ENCODE assay signal across 16 cellular contexts in the genomic region with DNA sequence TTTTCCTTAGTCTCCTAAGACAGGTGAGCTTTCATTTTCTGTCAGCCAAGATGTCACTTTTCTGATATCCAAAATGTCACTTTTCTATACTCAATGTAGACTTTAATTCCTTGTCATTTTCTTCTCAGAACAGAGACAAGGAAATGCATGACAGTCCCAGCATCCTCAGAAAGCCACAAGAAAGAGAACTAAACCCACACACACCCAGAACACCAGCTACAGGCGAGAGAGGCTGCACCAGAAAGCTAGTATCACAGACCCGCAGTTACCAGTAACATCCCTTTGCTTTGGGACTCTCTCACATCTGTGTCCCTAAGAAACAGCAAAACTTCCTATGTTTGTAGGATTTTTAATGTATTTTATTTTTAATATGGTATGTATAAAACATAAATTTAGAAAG. TPM values are rescaled to one million over a fixed set of nuclear protein-coding genes. Genes with fewer than 3 reads are reported as not detected.
DNase-seq lines count a peak whose midpoint lies in the region; ATAC-seq, FAIRE-seq and TF ChIP-seq lines count a peak whose summit lies in the region.
"Had no signal": no experiment of that assay in that cellular context is flagged by ENCODE, and none has a peak within 500 bp of the region (broad histone marks: within the 10 kb centered on the region; RNA-seq: fewer than 3 reads in every experiment).

No MANE protein-coding gene starts in this region.

- peak overlapping the region; percentile 12 for H3K27ac ChIP-seq in CD8-positive, alpha-beta memory T cell (ENCODE audit: low read depth, low read length)
- no peak overlapping the region for H3K27ac ChIP-seq in small intestine (ENCODE audit: low read depth in 1 of 2, low read length in 1 of 2)
- H3K27ac ChIP-seq in body of pancreas: no peak overlapping the region
- no peak overlapping the region for H3K27ac ChIP-seq in MM.1S (ENCODE audit: low read length)
- H3K27ac ChIP-seq: pancreas, PC-9 had no signal

- no peaks in the 10 kb centered on the region for H3F3A ChIP-seq in MM.1S (ENCODE audit: insufficient read depth, low read length)

- peak overlapping the region; percentile 47 for H3K4me3 ChIP-seq in CD8-positive, alpha-beta memory T cell (ENCODE audit: low read length)
- H3K4me3 ChIP-seq in small intestine (ENCODE audit: low read depth in 1 of 2, low read length in 2 of 2) (no peak overlapping the region), body of pancreas (no peak overlapping the region), MM.1S (ENCODE audit: low read length) (no peak overlapping the region)
- H3K4me3 ChIP-seq: GM23338, pancreas, PC-9 had no signal

- H3K79me2 ChIP-seq in MM.1S (ENCODE audit: low read length): peaks cover 12% of the 10 kb centered on the region

- H3K4me2 ChIP-seq in MM.1S (ENCODE audit: low read depth, low read length): no peak overlapping the region
- H3K4me2 ChIP-seq: GM23338, PC-9 had no signal

- peak overlapping the region; percentile 62 to 87 (median 82) for H3K4me3 Mint-ChIP-seq in CD8-positive, alpha-beta memory T cell
- H3K4me3 Mint-ChIP-seq in activated naive CD4-positive, alpha-beta T cell treated with anti-CD3 and anti-CD28 coated beads for 36 hours: peak overlapping the region; percentile 74
- H3K4me3 Mint-ChIP-seq: GM23338 had no signal

- CTCF ChIA-PET in CD8-positive, alpha-beta memory T cell (lab: Charles Lee): interaction anchor here (0.9 to 10.0 kb wide), 5 partner anchors 8 to 129 kb away, joined by 3 to 109 read pairs (median 5); a partner anchor contains a TSS
- CTCF ChIA-PET in activated naive CD4-positive, alpha-beta T cell treated with anti-CD3 and anti-CD28 coated beads for 36 hours (lab: Charles Lee): interaction anchor here (0.8 to 12.9 kb wide), 5 partner anchors 9 to 209 kb away, joined by 3 to 170 read pairs (median 6); a partner anchor contains a TSS

- TF ChIP-seq CTCF in body of pancreas (IDR thresholded peaks at IDR 0.05): no peak
- TF ChIP-seq CTCF in MM.1S (IDR thresholded peaks at IDR 0.05; ENCODE audit: low read length): no peak

- no peak for TF ChIP-seq POLR2A in body of pancreas (IDR thresholded peaks at IDR 0.05)

- no peaks in the 10 kb centered on the region for H3K9me3 Mint-ChIP-seq in CD8-positive, alpha-beta memory T cell
- no peaks in the 10 kb centered on the region for H3K9me3 Mint-ChIP-seq in activated naive CD4-positive, alpha-beta T cell treated with anti-CD3 and anti-CD28 coated beads for 36 hours
- H3K9me3 Mint-ChIP-seq: GM23338 had no signal

- peaks cover 4 to 54% (median 11%) of the 10 kb centered on the region in 3 donors for H3K36me3 Mint-ChIP-seq in CD8-positive, alpha-beta memory T cell
- peaks cover 15% of the 10 kb centered on the region for H3K36me3 Mint-ChIP-seq in activated naive CD4-positive, alpha-beta T cell treated with anti-CD3 and anti-CD28 coated beads for 36 hours (ENCODE audit: low read depth)

- H3K36me3 ChIP-seq in CD8-positive, alpha-beta memory T cell (ENCODE audit: insufficient read depth, low read length): peaks cover 6% of the 10 kb centered on the region
- H3K36me3 ChIP-seq in small intestine (ENCODE audit: control insufficient read depth in 2 of 2, insufficient read depth in 2 of 2, low read length in 2 of 2): peaks cover 4 to 7% of the 10 kb centered on the region in 2 donors
- peaks cover 0 to 9% of the 10 kb centered on the region in 2 donors for H3K36me3 ChIP-seq in body of pancreas (replicated peaks in 1 of 2; ENCODE audit: insufficient read depth in 1 of 2, low read depth in 2 of 2)
- H3K36me3 ChIP-seq in MM.1S (replicated peaks; ENCODE audit: insufficient read depth, low read length): no peaks in the 10 kb centered on the region; the same call in 1 of the 2 replicates

- no peak for FAIRE-seq in small intestine (lab: Jason Lieb, UNC)
- FAIRE-seq: pancreas had no signal

- H3K9me3 ChIP-seq in CD8-positive, alpha-beta memory T cell (ENCODE audit: low read length): no peaks in the 10 kb centered on the region
- H3K9me3 ChIP-seq in small intestine (ENCODE audit: control insufficient read depth, low read depth) (no peaks in the 10 kb centered on the region), body of pancreas (no peaks in the 10 kb centered on the region), MM.1S (replicated peaks; ENCODE audit: insufficient read depth, low read length) (no peaks in the 10 kb centered on the region)
- H3K9me3 ChIP-seq: pancreas had no signal

- no peaks in the 10 kb centered on the region for H3K27me3 Mint-ChIP-seq in CD8-positive, alpha-beta memory T cell
- H3K27me3 Mint-ChIP-seq in activated naive CD4-positive, alpha-beta T cell treated with anti-CD3 and anti-CD28 coated beads for 36 hours (ENCODE audit: low read depth): no peaks in the 10 kb centered on the region

- no peaks in the 10 kb centered on the region for H3K27me3 ChIP-seq in CD8-positive, alpha-beta memory T cell (ENCODE audit: insufficient read depth, low read length, poor library complexity, severe bottlenecking)
- no peaks in the 10 kb centered on the region for H3K27me3 ChIP-seq in small intestine (ENCODE audit: control insufficient read depth in 2 of 2, insufficient read depth in 2 of 2, low read length in 2 of 2)
- H3K27me3 ChIP-seq in body of pancreas: no peaks in the 10 kb centered on the region
- no peaks in the 10 kb centered on the region for H3K27me3 ChIP-seq in MM.1S (replicated peaks; ENCODE audit: insufficient read depth, low read length)
- H3K27me3 ChIP-seq: pancreas had no signal

- no peaks in the 10 kb centered on the region for H4K20me1 ChIP-seq in MM.1S (ENCODE audit: insufficient read depth, low read length)

- H3K27ac Mint-ChIP-seq in CD8-positive, alpha-beta memory T cell: peak overlapping the region; percentile 77 to 99 (median 98)
- peak overlapping the region; percentile 83 for H3K27ac Mint-ChIP-seq in activated naive CD4-positive, alpha-beta T cell treated with anti-CD3 and anti-CD28 coated beads for 36 hours
- H3K27ac Mint-ChIP-seq: GM23338 had no signal

- 72 to 91% (median 74%) methylated on average over 2 of the region's 2 CpGs for WGBS in small intestine, 3 donors
- 60 to 87% methylated on average over 2 of the region's 2 CpGs for WGBS in body of pancreas, 2 donors

- POLR2A ChIA-PET in CD8-positive, alpha-beta memory T cell (lab: Charles Lee): interaction anchor here (0.9 to 3.4 kb wide), 4 partner anchors 16 to 213 kb away, joined by 3 to 55 read pairs (median 5); a partner anchor contains a TSS

- peak; percentile 13 to 87 (median 71) for DNase-seq in CD8-positive, alpha-beta memory T cell
- DNase-seq in T-helper 2 cell (peak in 3 of 5 experiments; percentile 48 to 83 (median 82)), small intestine (peak; percentile 25), body of pancreas (no peak), DMS53 treated with DMSO at 0.1 percent for 48 hours (lab: John Stamatoyannopoulos, UW; ENCODE audit: unreplicated experiment) (no peak), MM.1S (no peak), DMS79 treated with DMSO at 0.1 percent for 48 hours (lab: John Stamatoyannopoulos, UW) (no peak)
- peak; percentile 53 for DNase-seq in activated naive CD4-positive, alpha-beta T cell treated with anti-CD3 and anti-CD28 coated beads for 36 hours
- DNase-seq: cerebellar nuclear complex, NCI-H446, pancreas, PC-9 had no signal

- no peak for ATAC-seq in body of pancreas
- ATAC-seq: esophagus mucosa, GM23338, pancreas had no signal

- peaks cover 77 to 92% (median 91%) of the 10 kb centered on the region in 3 donors for H3K4me1 Mint-ChIP-seq in CD8-positive, alpha-beta memory T cell
- H3K4me1 Mint-ChIP-seq in activated naive CD4-positive, alpha-beta T cell treated with anti-CD3 and anti-CD28 coated beads for 36 hours (ENCODE audit: low read depth): peaks cover 75% of the 10 kb centered on the region
- H3K4me1 Mint-ChIP-seq: GM23338 had no signal

- H3K4me1 ChIP-seq in CD8-positive, alpha-beta memory T cell (ENCODE audit: insufficient read depth, low read length): peaks cover 92% of the 10 kb centered on the region
- H3K4me1 ChIP-seq in small intestine (ENCODE audit: control insufficient read depth in 2 of 2, insufficient read depth in 1 of 2, low read depth in 1 of 2, low read length in 1 of 2) (peaks cover 0 to 2% of the 10 kb centered on the region in 2 donors), body of pancreas (peaks cover 16% of the 10 kb centered on the region), MM.1S (ENCODE audit: low read length) (no peaks in the 10 kb centered on the region)
- H3K4me1 ChIP-seq: pancreas had no signal

- intact Hi-C loops in activated naive CD4-positive, alpha-beta T cell treated with anti-CD3 and anti-CD28 coated beads for 36 hours (cut with micrococcal nuclease): loop anchor here (2.0 to 5.0 kb wide), 2 partner anchors 272 to 352 kb away; a partner anchor contains a TSS
- intact Hi-C loops in body of pancreas (cut with DNase I): no loop called here

- H3K9ac ChIP-seq in MM.1S (ENCODE audit: low read length): no peak overlapping the region

- H3K9me2 ChIP-seq in MM.1S (replicated peaks; ENCODE audit: insufficient read depth, low read length): no peaks in the 10 kb centered on the region

- no peak overlapping the region for H2AFZ ChIP-seq in MM.1S (ENCODE audit: low read length)
- H2AFZ ChIP-seq: GM23338, PC-9 had no signal

RNA-seq across cellular contexts. Expression of a gene that starts 17.1 kb away (rescaled TPM):
- total RNA-seq in CD8-positive, alpha-beta memory T cell: 10 to 100 TPM; 19.1 to 19.2 TPM
- 19.6 TPM for polyA plus RNA-seq in CD8-positive, alpha-beta memory T cell
- 10 to 100 TPM; 10.7 to 10.8 TPM for total RNA-seq in activated naive CD4-positive, alpha-beta T cell treated with anti-CD3 and anti-CD28 coated beads for 36 hours
- polyA plus RNA-seq in small intestine: 10 to 100 TPM in 1 of 3 donors, 1 to 10 TPM in 2; 6.2 to 10.8 (median 9.2) TPM
- 10 to 100 TPM; 14.5 to 17.1 TPM for total RNA-seq in body of pancreas

RNA-seq across cellular contexts. Expression of a gene that starts 32.7 kb away (rescaled TPM):
- under 1 TPM; 0.31 to 0.66 TPM for total RNA-seq in CD8-positive, alpha-beta memory T cell
- 2.8 TPM for polyA plus RNA-seq in CD8-positive, alpha-beta memory T cell
- total RNA-seq in activated naive CD4-positive, alpha-beta T cell treated with anti-CD3 and anti-CD28 coated beads for 36 hours: 1 to 10 TPM; 1.8 to 1.9 TPM
- under 1 TPM in 1 of 3 donors, not detected in 2; 0.03 TPM for polyA plus RNA-seq in small intestine
- not detected for total RNA-seq in body of pancreas
- total RNA-seq: esophagus mucosa, GM23338, lung microvascular endothelial cell, PC-9 had no signal
- polyA plus RNA-seq: GM23338, pancreas had no signal

RNA-seq across cellular contexts. Expression of a gene that starts 52.2 kb away (rescaled TPM):
- total RNA-seq in CD8-positive, alpha-beta memory T cell: under 1 TPM in 1 of 2 experiments, not detected in 1; 0.07 TPM
- not detected for polyA plus RNA-seq in CD8-positive, alpha-beta memory T cell
- under 1 TPM; 0.10 TPM for total RNA-seq in activated naive CD4-positive, alpha-beta T cell treated with anti-CD3 and anti-CD28 coated beads for 36 hours
- not detected for polyA plus RNA-seq in small intestine
- total RNA-seq in body of pancreas: not detected
- total RNA-seq: lung microvascular endothelial cell, subcutaneous adipose tissue had no signal
- polyA plus RNA-seq: GM23338 had no signal

Comparison
In these comparisons a context has a peak if more than half of its experiments do, and no peak if none do; other contexts are left out.
1. DNase-seq: peak in CD8-positive, alpha-beta memory T cell (5 of 5), T-helper 2 cell (3 of 5), activated naive CD4-positive, alpha-beta T cell treated with anti-CD3 and anti-CD28 coated beads for 36 hours (single experiment) and small intestine (single experiment); none in body of pancreas (0 of 4), DMS53 treated with DMSO at 0.1 percent for 48 hours (single experiment), MM.1S (single experiment) and DMS79 treated with DMSO at 0.1 percent for 48 hours (single experiment).